In genomic region chr5:154663424-154663823, GRCh38 we compare ENCODE assay signal across 1 cellular context.
TF ChIP-seq lines count a peak whose summit lies in the region.

No MANE protein-coding gene starts in this region.

TF ChIP-seq in HepG2, 621 proteins besides CTCF, POLR2A, EP300 and RAD21 (continued from another document):
- TF ChIP-seq, protein P1, sequence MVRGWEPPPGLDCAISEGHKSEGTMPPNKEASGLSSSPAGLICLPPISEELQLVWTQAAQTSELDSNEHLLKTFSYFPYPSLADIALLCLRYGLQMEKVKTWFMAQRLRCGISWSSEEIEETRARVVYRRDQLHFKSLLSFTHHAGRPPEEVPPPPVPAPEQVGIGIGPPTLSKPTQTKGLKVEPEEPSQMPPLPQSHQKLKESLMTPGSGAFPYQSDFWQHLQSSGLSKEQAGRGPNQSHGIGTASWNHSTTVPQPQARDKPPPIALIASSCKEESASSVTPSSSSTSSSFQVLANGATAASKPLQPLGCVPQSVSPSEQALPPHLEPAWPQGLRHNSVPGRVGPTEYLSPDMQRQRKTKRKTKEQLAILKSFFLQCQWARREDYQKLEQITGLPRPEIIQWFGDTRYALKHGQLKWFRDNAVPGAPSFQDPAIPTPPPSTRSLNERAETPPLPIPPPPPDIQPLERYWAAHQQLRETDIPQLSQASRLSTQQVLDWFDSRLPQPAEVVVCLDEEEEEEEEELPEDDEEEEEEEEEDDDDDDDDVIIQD (CRISPR knock-in tag; IDR thresholded peaks at IDR 0.05; ENCODE audit: low read depth) = no peak
- no peak for TF ChIP-seq ATRX (CRISPR knock-in tag; IDR thresholded peaks at IDR 0.05; ENCODE audit: borderline replicate concordance)
